26 cellular contexts compared by ENCODE assay signal in the genomic region with DNA sequence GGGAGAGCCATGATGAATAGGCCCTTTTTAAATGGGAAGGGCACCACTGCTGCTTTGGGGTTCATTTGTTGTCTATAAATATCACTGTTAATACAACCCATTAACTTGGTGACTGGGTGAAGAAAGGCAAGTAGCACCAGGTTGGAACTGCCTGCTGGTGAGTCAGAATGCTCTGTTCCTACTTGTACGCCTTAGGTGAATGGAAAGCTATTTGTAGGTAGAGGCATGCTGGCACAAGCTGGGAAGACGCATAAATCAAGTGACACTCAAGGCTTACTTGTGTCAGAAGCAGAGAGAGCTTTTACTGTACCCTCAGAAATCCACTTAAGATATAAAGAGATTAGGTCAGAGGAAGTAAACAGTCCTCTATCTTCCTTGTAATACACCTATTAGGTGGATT.
DNase-seq lines count a peak whose midpoint lies in the region; ATAC-seq and TF ChIP-seq lines count a peak whose summit lies in the region.
"Had no signal": no experiment of that assay in that cellular context is flagged by ENCODE, and none has a peak within 500 bp of the region (broad histone marks: within the 10 kb centered on the region; RNA-seq: fewer than 3 reads in every experiment).

No MANE protein-coding gene starts in this region.

- H3K4me1 ChIP-seq in PC-3 (ENCODE audit: insufficient read depth, low read length) (no peaks in the 10 kb centered on the region), hepatocyte (ENCODE audit: insufficient read depth) (peaks cover 7% of the 10 kb centered on the region), suprapubic skin (peaks cover 46% of the 10 kb centered on the region)
- H3K4me1 ChIP-seq: parathyroid adenoma had no signal

- H3K9me3 Mint-ChIP-seq in activated CD4-positive, alpha-beta T cell treated with anti-CD3 and anti-CD28 coated beads, Interleukin-2, amount 10 ng/mL, durations not matched to agents 7 days and 5 days: no peaks in the 10 kb centered on the region
- H3K9me3 Mint-ChIP-seq: activated CD8-positive, alpha-beta T cell treated with anti-CD3 and anti-CD28 coated beads for 36 hours; activated naive CD4-positive, alpha-beta T cell treated with anti-CD3 and anti-CD28 coated beads, Interleukin-2, amount 50 U/mL, for 24 hours; activated T-cell treated with anti-CD3 and anti-CD28 coated beads, Interleukin-2, amount 50 U/mL, for 4 hours; memory B cell; naive thymus-derived CD8-positive, alpha-beta T cell; stimulated activated naive CD8-positive, alpha-beta T cell treated with anti-CD3 and anti-CD28 coated beads, Interleukin-15, Interleukin-2, amounts not matched to agents 100 ng/mL and 50 ng/mL, for 24 hours had no signal

- H3K4me3 Mint-ChIP-seq in activated CD4-positive, alpha-beta T cell treated with anti-CD3 and anti-CD28 coated beads, Interleukin-2, amount 10 ng/mL, durations not matched to agents 7 days and 5 days: no peak overlapping the region
- H3K4me3 Mint-ChIP-seq: activated CD8-positive, alpha-beta T cell treated with anti-CD3 and anti-CD28 coated beads for 36 hours; activated naive CD4-positive, alpha-beta T cell treated with anti-CD3 and anti-CD28 coated beads, Interleukin-2, amount 50 U/mL, for 24 hours; activated T-cell treated with anti-CD3 and anti-CD28 coated beads, Interleukin-2, amount 50 U/mL, for 4 hours; memory B cell; naive thymus-derived CD8-positive, alpha-beta T cell; stimulated activated naive CD8-positive, alpha-beta T cell treated with anti-CD3 and anti-CD28 coated beads, Interleukin-15, Interleukin-2, amounts not matched to agents 100 ng/mL and 50 ng/mL, for 24 hours; type B pancreatic cell had no signal

- H3K4me3 ChIP-seq in PC-3 (ENCODE audit: low read length) (no peak overlapping the region), hepatocyte (no peak overlapping the region), suprapubic skin (no peak overlapping the region)
- H3K4me3 ChIP-seq: PC-9, SJSA1 had no signal

- TF ChIP-seq EP300 in suprapubic skin (IDR thresholded peaks at IDR 0.05): no peak

- H3K36me3 Mint-ChIP-seq in activated CD4-positive, alpha-beta T cell treated with anti-CD3 and anti-CD28 coated beads, Interleukin-2, amount 10 ng/mL, durations not matched to agents 7 days and 5 days (ENCODE audit: low read depth): no peaks in the 10 kb centered on the region
- H3K36me3 Mint-ChIP-seq: activated naive CD4-positive, alpha-beta T cell treated with anti-CD3 and anti-CD28 coated beads, Interleukin-2, amount 50 U/mL, for 24 hours; memory B cell; naive thymus-derived CD8-positive, alpha-beta T cell; type B pancreatic cell had no signal

- H3K4me1 Mint-ChIP-seq in activated CD4-positive, alpha-beta T cell treated with anti-CD3 and anti-CD28 coated beads, Interleukin-2, amount 10 ng/mL, durations not matched to agents 7 days and 5 days: no peaks in the 10 kb centered on the region
- H3K4me1 Mint-ChIP-seq: activated naive CD4-positive, alpha-beta T cell treated with anti-CD3 and anti-CD28 coated beads, Interleukin-2, amount 50 U/mL, for 24 hours; memory B cell; naive thymus-derived CD8-positive, alpha-beta T cell had no signal

- H3K27me3 Mint-ChIP-seq in activated CD4-positive, alpha-beta T cell treated with anti-CD3 and anti-CD28 coated beads, Interleukin-2, amount 10 ng/mL, durations not matched to agents 7 days and 5 days: peaks cover 12% of the 10 kb centered on the region
- H3K27me3 Mint-ChIP-seq: activated naive CD4-positive, alpha-beta T cell treated with anti-CD3 and anti-CD28 coated beads, Interleukin-2, amount 50 U/mL, for 24 hours had no signal

- H3K9ac ChIP-seq in PC-3 (ENCODE audit: low read length): no peak overlapping the region
- H3K9ac ChIP-seq: parathyroid adenoma had no signal

- BruUV-seq in PC-3 (replicated peaks; lab: Mats Ljungman, UMichigan): no TSS peak

- POLR2A ChIA-PET in PC-3 (lab: Charles Lee; ENCODE audit: unreplicated experiment): no interaction called here
- POLR2A ChIA-PET in activated CD4-positive, alpha-beta T cell treated with anti-CD3 and anti-CD28 coated beads, Interleukin-2, amount 10 ng/mL, durations not matched to agents 7 days and 5 days (lab: Charles Lee): no interaction called here

- H3K27me3 ChIP-seq in PC-3 (ENCODE audit: low read length) (no peaks in the 10 kb centered on the region), hepatocyte (no peaks in the 10 kb centered on the region), suprapubic skin (no peaks in the 10 kb centered on the region)
- H3K27me3 ChIP-seq: SJSA1 had no signal

- H3K9me3 ChIP-seq in PC-3 (ENCODE audit: low read length): no peaks in the 10 kb centered on the region
- no peaks in the 10 kb centered on the region for H3K9me3 ChIP-seq in hepatocyte (ENCODE audit: low read depth)
- no peaks in the 10 kb centered on the region for H3K9me3 ChIP-seq in suprapubic skin
- H3K9me3 ChIP-seq: SJSA1 had no signal

- DNase-seq in DMS153 (lab: John Stamatoyannopoulos, UW): peak; percentile 60
- DNase-seq in DMS153 treated with DMSO at 0.1 percent for 48 hours (lab: John Stamatoyannopoulos, UW; ENCODE audit: unreplicated experiment): no peak
- DNase-seq in PC-3: no peak
- peak; percentile 17 for DNase-seq in hepatocyte (ENCODE audit: low spot score)
- no peak for DNase-seq in suprapubic skin (ENCODE audit: low spot score in 2 of 2)
- DNase-seq in activated CD4-positive, alpha-beta T cell treated with anti-CD3 and anti-CD28 coated beads, Interleukin-2, amount 10 ng/mL, durations not matched to agents 7 days and 5 days: no peak
- DNase-seq in OCI-M2 (lab: John Stamatoyannopoulos, UW; ENCODE audit: unreplicated experiment): no peak
- DNase-seq in NCI-H1048 (lab: John Stamatoyannopoulos, UW): no peak
- DNase-seq: activated CD8-positive, alpha-beta T cell treated with anti-CD3 and anti-CD28 coated beads for 36 hours; activated T-cell treated with anti-CD3 and anti-CD28 coated beads, Interleukin-2, amount 50 U/mL, for 4 hours; COR-L47; effector CD4-positive, alpha-beta T cell; head of caudate nucleus; naive thymus-derived CD8-positive, alpha-beta T cell; NCI-H1694 treated with DMSO at 0.1 percent for 48 hours; PC-9; stimulated activated CD4-positive, alpha-beta T cell treated with anti-CD3 and anti-CD28 coated beads, Interleukin-2, amount 100 ng/mL, for 48 hours; T-helper 2 cell had no signal

- CTCF ChIA-PET in PC-3 (lab: Charles Lee): no interaction called here
- CTCF ChIA-PET in activated CD4-positive, alpha-beta T cell treated with anti-CD3 and anti-CD28 coated beads, Interleukin-2, amount 10 ng/mL, durations not matched to agents 7 days and 5 days (lab: Charles Lee): no interaction called here

- H2AFZ ChIP-seq in PC-3 (ENCODE audit: low read length) (no peak overlapping the region), hepatocyte (no peak overlapping the region)
- H2AFZ ChIP-seq: parathyroid adenoma, PC-9 had no signal

- no peak overlapping the region for H3K27ac Mint-ChIP-seq in activated CD4-positive, alpha-beta T cell treated with anti-CD3 and anti-CD28 coated beads, Interleukin-2, amount 10 ng/mL, durations not matched to agents 7 days and 5 days
- H3K27ac Mint-ChIP-seq: activated CD8-positive, alpha-beta T cell treated with anti-CD3 and anti-CD28 coated beads for 36 hours; activated naive CD4-positive, alpha-beta T cell treated with anti-CD3 and anti-CD28 coated beads, Interleukin-2, amount 50 U/mL, for 24 hours; memory B cell; naive thymus-derived CD8-positive, alpha-beta T cell; stimulated activated naive CD8-positive, alpha-beta T cell treated with anti-CD3 and anti-CD28 coated beads, Interleukin-15, Interleukin-2, amounts not matched to agents 100 ng/mL and 50 ng/mL, for 24 hours; type B pancreatic cell had no signal

- H3K9me2 ChIP-seq in PC-3 (replicated peaks; ENCODE audit: low read length) (no peaks in the 10 kb centered on the region), hepatocyte (replicated peaks; ENCODE audit: insufficient read depth) (no peaks in the 10 kb centered on the region)

- no peak for TF ChIP-seq POLR2A in suprapubic skin (IDR thresholded peaks at IDR 0.05)

- H3K27ac ChIP-seq in PC-3 (ENCODE audit: low read length) (no peak overlapping the region), hepatocyte (no peak overlapping the region), suprapubic skin (peak overlapping the region; percentile 76)
- H3K27ac ChIP-seq: 22Rv1, parathyroid adenoma, PC-9, SJSA1, VCaP had no signal

- intact Hi-C loops in PC-3 (cut with micrococcal nuclease): no loop called here

- peak; percentile 61 for ATAC-seq in PC-3
- ATAC-seq: activated CD8-positive, alpha-beta T cell treated with anti-CD3 and anti-CD28 coated beads for 36 hours; activated T-cell treated with anti-CD3 and anti-CD28 coated beads, Interleukin-2, amount 50 U/mL, for 4 hours; naive thymus-derived CD8-positive, alpha-beta T cell had no signal

- H4K20me1 ChIP-seq in PC-3 (ENCODE audit: low read length) (no peaks in the 10 kb centered on the region), hepatocyte (ENCODE audit: insufficient read depth, poor library complexity, severe bottlenecking) (no peaks in the 10 kb centered on the region)

- TF ChIP-seq CTCF in PC-3 (conservative IDR thresholded peaks at IDR 0.05; ENCODE audit: low read depth, low read length) (no peak), hepatocyte (IDR thresholded peaks at IDR 0.05; ENCODE audit: poor library complexity) (no peak), suprapubic skin (IDR thresholded peaks at IDR 0.05) (no peak)

- H3K36me3 ChIP-seq in PC-3 (ENCODE audit: low read depth, low read length) (no peaks in the 10 kb centered on the region), hepatocyte (replicated peaks; ENCODE audit: insufficient read depth, low read depth) (no peaks in the 10 kb centered on the region), suprapubic skin (no peaks in the 10 kb centered on the region)
- H3K36me3 ChIP-seq: SJSA1 had no signal

- no peaks in the 10 kb centered on the region for H3F3A ChIP-seq in PC-3 (ENCODE audit: low read length, unreplicated experiment)

- WGBS in hepatocyte (ENCODE audit: low lambda C conversion rate, missing lambda C conversion rate): 74% methylated on average over 2 of the region's 2 CpGs
- WGBS in suprapubic skin: 62% methylated on average over 2 of the region's 2 CpGs

- no peaks in the 10 kb centered on the region for H3K79me2 ChIP-seq in PC-3 (ENCODE audit: low read length)
- no peaks in the 10 kb centered on the region for H3K79me2 ChIP-seq in hepatocyte
- H3K79me2 ChIP-seq: parathyroid adenoma had no signal

- H3K4me2 ChIP-seq in PC-3 (ENCODE audit: low read length) (no peak overlapping the region), hepatocyte (no peak overlapping the region)
- H3K4me2 ChIP-seq: PC-9 had no signal

Comparison
In these comparisons a context has a peak if more than half of its experiments do, and no peak if none do; other contexts are left out.
1. DNase-seq: peak in DMS153 (single experiment) and hepatocyte (single experiment); none in DMS153 treated with DMSO at 0.1 percent for 48 hours (single experiment), PC-3 (single experiment), suprapubic skin (0 of 2), activated CD4-positive, alpha-beta T cell treated with anti-CD3 and anti-CD28 coated beads, Interleukin-2, amount 10 ng/mL, durations not matched to agents 7 days and 5 days (single experiment), OCI-M2 (single experiment) and NCI-H1048 (single experiment).